1 cellular context compared by ENCODE assay signal in the genomic region with DNA sequence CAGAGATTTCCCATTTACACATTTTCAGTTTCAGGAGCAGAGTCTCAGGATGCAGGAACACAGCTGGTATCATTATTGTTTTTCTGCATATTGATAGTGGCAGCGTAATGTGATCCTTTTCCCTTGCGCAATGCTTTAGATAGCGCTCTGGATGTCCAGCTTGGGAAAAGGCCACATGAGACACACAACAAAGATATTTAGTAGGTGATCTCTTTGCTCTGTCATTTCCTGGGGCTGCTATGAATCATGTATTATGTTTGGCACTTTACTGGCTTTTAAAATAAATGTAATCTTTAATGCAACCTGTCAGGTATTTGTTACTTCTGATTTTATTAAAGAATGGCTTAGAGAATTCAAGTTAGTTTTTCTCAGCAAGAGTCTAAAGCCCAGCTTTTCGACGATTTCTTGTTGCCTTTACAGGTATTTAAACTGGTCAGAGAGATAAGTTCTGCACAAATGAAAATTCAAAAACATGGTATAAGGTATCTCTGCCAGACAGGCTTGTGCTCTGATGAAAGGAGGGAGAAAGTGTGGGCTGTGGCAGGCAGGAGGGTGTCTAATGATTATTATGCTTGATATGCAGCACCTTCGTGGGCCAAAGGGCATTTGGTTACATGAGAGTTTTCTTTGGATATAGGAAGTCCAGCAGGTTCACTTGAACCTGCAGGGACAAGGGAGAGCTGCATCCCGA.
TF ChIP-seq lines count a peak whose summit lies in the region.

No MANE protein-coding gene starts in this region.

TF ChIP-seq in GM23338, 12 proteins besides CTCF, POLR2A, EP300 and RAD21:
- TF ChIP-seq, protein P1, sequence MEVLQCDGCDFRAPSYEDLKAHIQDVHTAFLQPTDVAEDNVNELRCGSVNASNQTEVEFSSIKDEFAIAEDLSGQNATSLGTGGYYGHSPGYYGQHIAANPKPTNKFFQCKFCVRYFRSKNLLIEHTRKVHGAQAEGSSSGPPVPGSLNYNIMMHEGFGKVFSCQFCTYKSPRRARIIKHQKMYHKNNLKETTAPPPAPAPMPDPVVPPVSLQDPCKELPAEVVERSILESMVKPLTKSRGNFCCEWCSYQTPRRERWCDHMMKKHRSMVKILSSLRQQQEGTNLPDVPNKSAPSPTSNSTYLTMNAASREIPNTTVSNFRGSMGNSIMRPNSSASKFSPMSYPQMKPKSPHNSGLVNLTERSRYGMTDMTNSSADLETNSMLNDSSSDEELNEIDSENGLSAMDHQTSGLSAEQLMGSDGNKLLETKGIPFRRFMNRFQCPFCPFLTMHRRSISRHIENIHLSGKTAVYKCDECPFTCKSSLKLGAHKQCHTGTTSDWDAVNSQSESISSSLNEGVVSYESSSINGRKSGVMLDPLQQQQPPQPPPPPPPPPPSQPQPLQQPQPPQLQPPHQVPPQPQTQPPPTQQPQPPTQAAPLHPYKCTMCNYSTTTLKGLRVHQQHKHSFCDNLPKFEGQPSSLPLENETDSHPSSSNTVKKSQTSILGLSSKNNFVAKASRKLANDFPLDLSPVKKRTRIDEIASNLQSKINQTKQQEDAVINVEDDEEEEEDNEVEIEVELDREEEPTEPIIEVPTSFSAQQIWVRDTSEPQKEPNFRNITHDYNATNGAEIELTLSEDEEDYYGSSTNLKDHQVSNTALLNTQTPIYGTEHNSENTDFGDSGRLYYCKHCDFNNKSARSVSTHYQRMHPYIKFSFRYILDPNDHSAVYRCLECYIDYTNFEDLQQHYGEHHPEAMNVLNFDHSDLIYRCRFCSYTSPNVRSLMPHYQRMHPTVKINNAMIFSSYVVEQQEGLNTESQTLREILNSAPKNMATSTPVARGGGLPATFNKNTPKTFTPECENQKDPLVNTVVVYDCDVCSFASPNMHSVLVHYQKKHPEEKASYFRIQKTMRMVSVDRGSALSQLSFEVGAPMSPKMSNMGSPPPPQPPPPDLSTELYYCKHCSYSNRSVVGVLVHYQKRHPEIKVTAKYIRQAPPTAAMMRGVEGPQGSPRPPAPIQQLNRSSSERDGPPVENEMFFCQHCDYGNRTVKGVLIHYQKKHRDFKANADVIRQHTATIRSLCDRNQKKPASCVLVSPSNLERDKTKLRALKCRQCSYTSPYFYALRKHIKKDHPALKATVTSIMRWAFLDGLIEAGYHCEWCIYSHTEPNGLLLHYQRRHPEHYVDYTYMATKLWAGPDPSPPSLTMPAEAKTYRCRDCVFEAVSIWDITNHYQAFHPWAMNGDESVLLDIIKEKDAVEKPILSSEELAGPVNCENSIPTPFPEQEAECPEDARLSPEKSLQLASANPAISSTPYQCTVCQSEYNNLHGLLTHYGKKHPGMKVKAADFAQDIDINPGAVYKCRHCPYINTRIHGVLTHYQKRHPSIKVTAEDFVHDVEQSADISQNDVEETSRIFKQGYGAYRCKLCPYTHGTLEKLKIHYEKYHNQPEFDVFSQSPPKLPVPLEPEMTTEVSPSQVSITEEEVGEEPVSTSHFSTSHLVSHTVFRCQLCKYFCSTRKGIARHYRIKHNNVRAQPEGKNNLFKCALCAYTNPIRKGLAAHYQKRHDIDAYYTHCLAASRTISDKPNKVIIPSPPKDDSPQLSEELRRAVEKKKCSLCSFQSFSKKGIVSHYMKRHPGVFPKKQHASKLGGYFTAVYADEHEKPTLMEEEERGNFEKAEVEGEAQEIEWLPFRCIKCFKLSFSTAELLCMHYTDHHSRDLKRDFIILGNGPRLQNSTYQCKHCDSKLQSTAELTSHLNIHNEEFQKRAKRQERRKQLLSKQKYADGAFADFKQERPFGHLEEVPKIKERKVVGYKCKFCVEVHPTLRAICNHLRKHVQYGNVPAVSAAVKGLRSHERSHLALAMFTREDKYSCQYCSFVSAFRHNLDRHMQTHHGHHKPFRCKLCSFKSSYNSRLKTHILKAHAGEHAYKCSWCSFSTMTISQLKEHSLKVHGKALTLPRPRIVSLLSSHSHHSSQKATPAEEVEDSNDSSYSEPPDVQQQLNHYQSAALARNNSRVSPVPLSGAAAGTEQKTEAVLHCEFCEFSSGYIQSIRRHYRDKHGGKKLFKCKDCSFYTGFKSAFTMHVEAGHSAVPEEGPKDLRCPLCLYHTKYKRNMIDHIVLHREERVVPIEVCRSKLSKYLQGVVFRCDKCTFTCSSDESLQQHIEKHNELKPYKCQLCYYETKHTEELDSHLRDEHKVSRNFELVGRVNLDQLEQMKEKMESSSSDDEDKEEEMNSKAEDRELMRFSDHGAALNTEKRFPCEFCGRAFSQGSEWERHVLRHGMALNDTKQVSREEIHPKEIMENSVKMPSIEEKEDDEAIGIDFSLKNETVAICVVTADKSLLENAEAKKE (CRISPR knock-in tag; IDR thresholded peaks at IDR 0.05): no peak
- TF ChIP-seq, protein P2, sequence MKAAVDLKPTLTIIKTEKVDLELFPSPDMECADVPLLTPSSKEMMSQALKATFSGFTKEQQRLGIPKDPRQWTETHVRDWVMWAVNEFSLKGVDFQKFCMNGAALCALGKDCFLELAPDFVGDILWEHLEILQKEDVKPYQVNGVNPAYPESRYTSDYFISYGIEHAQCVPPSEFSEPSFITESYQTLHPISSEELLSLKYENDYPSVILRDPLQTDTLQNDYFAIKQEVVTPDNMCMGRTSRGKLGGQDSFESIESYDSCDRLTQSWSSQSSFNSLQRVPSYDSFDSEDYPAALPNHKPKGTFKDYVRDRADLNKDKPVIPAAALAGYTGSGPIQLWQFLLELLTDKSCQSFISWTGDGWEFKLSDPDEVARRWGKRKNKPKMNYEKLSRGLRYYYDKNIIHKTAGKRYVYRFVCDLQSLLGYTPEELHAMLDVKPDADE (IDR thresholded peaks at IDR 0.05): no peak
- TF ChIP-seq EZH2phosphoT487 (IDR thresholded peaks at IDR 0.05; ENCODE audit: unreplicated experiment): no peak
- TF ChIP-seq JUNB (IDR thresholded peaks at IDR 0.05; ENCODE audit: unreplicated experiment): no peak
- no peak for TF ChIP-seq CREB1 (CRISPR knock-in tag; IDR thresholded peaks at IDR 0.05; ENCODE audit: low read depth)
- TF ChIP-seq POLR2AphosphoS5 (IDR thresholded peaks at IDR 0.05; ENCODE audit: low read depth): no peak
